8 cellular contexts compared by ENCODE assay signal in the genomic region with DNA sequence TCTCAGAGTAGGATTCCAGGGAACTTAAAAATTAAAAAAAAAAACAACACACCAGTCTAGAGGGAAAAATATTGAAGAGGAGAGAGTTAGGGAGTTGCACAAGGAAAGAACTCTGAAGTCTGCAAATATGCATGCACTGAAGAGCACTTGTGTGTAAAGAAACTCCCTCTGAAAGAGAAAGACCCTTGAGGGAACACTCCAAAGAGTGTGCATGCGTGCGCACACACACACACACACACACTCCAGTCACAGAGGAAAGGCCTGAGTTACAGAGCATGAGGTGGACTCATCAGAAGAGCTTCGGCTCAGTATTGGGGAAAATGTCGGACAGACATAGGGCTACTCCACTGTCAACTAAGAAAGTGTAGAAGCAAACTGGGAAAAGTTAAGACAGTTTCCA. TPM values are rescaled to one million over a fixed set of nuclear protein-coding genes. Genes with fewer than 3 reads are reported as not detected.
"Had no signal": no experiment of that assay in that cellular context is flagged by ENCODE, and none has a peak within 500 bp of the region (broad histone marks: within the 10 kb centered on the region; RNA-seq: fewer than 3 reads in every experiment).

No MANE protein-coding gene starts in this region.

- H3K27ac Mint-ChIP-seq: GM23338, H9 had no signal

- ATAC-seq: GM23338 had no signal

- H3K4me3 ChIP-seq: GM23338 had no signal

- H3K4me3 Mint-ChIP-seq: GM23338, H9 had no signal

- H3K9ac ChIP-seq: KMS-11 had no signal

- DNase-seq: H9, HCEC 1CT, IMR-90, KBM-7 had no signal

- H2AFZ ChIP-seq: GM23338 had no signal

- H3K4me2 ChIP-seq: GM23338, KMS-11 had no signal

- H3K4me1 Mint-ChIP-seq: GM23338, H9 had no signal

- H3K27ac ChIP-seq: KMS-11 had no signal

RNA-seq across cellular contexts. Expression of a gene that starts 30.1 kb away (rescaled TPM):
- total RNA-seq: GM23338, H1, H9, HT-29, IMR-90 had no signal
- polyA plus RNA-seq: GM23338, H1 had no signal
